ENCODE assay signal across 10 cellular contexts in genomic region chr17:29112780-29113295, GRCh38.
DNase-seq lines count a peak whose midpoint lies in the region; ATAC-seq and TF ChIP-seq lines count a peak whose summit lies in the region.
"Had no signal": no experiment of that assay in that cellular context is flagged by ENCODE, and none has a peak within 500 bp of the region (broad histone marks: within the 10 kb centered on the region; RNA-seq: fewer than 3 reads in every experiment).

No MANE protein-coding gene starts in this region.

- TF ChIP-seq CTCF in activated B cell treated with CpG ODN at 0.5 μM for 24 hours (IDR thresholded peaks at IDR 0.05), result no peak
- TF ChIP-seq CTCF in heart right ventricle (IDR thresholded peaks at IDR 0.05), result no peak

- peaks cover 7% of the 10 kb centered on the region for H3K4me1 Mint-ChIP-seq in activated B cell treated with CpG ODN at 0.5 μM for 24 hours

- peaks cover 26 to 60% (median 41%) of the 10 kb centered on the region in 9 donors for H3K4me1 ChIP-seq in heart right ventricle

- peak; percentile 39 for DNase-seq in NCI-H1436 (lab: John Stamatoyannopoulos, UW)
- DNase-seq in NCI-H1436 treated with DMSO at 0.1 percent for 48 hours (lab: John Stamatoyannopoulos, UW), result no peak
- DNase-seq in activated B cell treated with CpG ODN at 0.5 μM for 24 hours, result no peak
- DNase-seq in heart right ventricle, result peak; percentile 52 to 61
- DNase-seq in amniotic stem cell (lab: John Stamatoyannopoulos, UW), result no peak
- DNase-seq: NCI-H1417 treated with DMSO at 0.1 percent for 48 hours, retina had no signal

- no peaks in the 10 kb centered on the region for H3K27me3 Mint-ChIP-seq in activated B cell treated with CpG ODN at 0.5 μM for 24 hours

- H3K36me3 Mint-ChIP-seq in activated B cell treated with CpG ODN at 0.5 μM for 24 hours (ENCODE audit: low read depth), result peaks cover 62% of the 10 kb centered on the region

- H3K27ac ChIP-seq in heart right ventricle, result peak overlapping the region in 9 of 10 donors; percentile 4 to 78 (median 49)
- peak overlapping the region; percentile 23 for H3K27ac ChIP-seq in temporal lobe (ENCODE audit: low read depth, low read length)

- no peaks in the 10 kb centered on the region for H3K27me3 ChIP-seq in heart right ventricle

- no peak overlapping the region for H3K4me3 ChIP-seq in heart right ventricle

- intact Hi-C loops in activated B cell treated with CpG ODN at 0.5 μM for 24 hours (cut with micrococcal nuclease), result no loop called here
- intact Hi-C loops in heart right ventricle (cut with DNase I), result loop anchor here in 5 of 10 donors (1.0 to 10.0 kb wide), 4 partner anchors 146 to 388 kb away; partner anchors contain the start of genes NEK8 (in 3 of the 5) and TLCD1 (in 3 of the 5)

- POLR2A ChIA-PET in activated B cell treated with CpG ODN at 0.5 μM for 24 hours (lab: Charles Lee), result interaction anchor here (1.3 to 1.4 kb wide), 2 partner anchors 147 to 387 kb away, joined by 5 to 8 read pairs; partner anchors contain the start of gene TLCD1

- WGBS in heart right ventricle, 2 donors, result 28 to 32% methylated on average over 11 of the region's 11 CpGs

- CTCF ChIA-PET in activated B cell treated with CpG ODN at 0.5 μM for 24 hours (lab: Charles Lee), result interaction anchor here (1.2 to 6.6 kb wide), 4 partner anchors 24 to 148 kb away, joined by 3 to 136 read pairs (median 4); no protein-coding TSS in a partner anchor

- H3K9me3 ChIP-seq in heart right ventricle, result no peaks in the 10 kb centered on the region

- no peak overlapping the region for H3K4me3 Mint-ChIP-seq in activated B cell treated with CpG ODN at 0.5 μM for 24 hours

- H3K9me3 Mint-ChIP-seq in activated B cell treated with CpG ODN at 0.5 μM for 24 hours, result no peaks in the 10 kb centered on the region

- H3K36me3 ChIP-seq in heart right ventricle, result peaks cover 0 to 93% (median 60%) of the 10 kb centered on the region in 9 donors

- peak overlapping the region; percentile 24 for H3K27ac Mint-ChIP-seq in activated B cell treated with CpG ODN at 0.5 μM for 24 hours

- ATAC-seq in activated B cell treated with CpG ODN at 0.5 μM for 24 hours (ENCODE audit: low read depth), result no peak
- peak in 5 of 8 donors; percentile 15 to 51 (median 47) for ATAC-seq in heart right ventricle
- ATAC-seq in HG02623 (IDR thresholded peaks at IDR 0.05; ENCODE audit: unreplicated experiment), result no peak
- ATAC-seq in GM19023 (IDR thresholded peaks at IDR 0.05; ENCODE audit: unreplicated experiment), result no peak

Comparison
In these comparisons a context has a peak if more than half of its experiments do, and no peak if none do; other contexts are left out.
1. DNase-seq: peak in NCI-H1436 (single experiment) and heart right ventricle (2 of 2); none in NCI-H1436 treated with DMSO at 0.1 percent for 48 hours (single experiment), activated B cell treated with CpG ODN at 0.5 μM for 24 hours (single experiment) and amniotic stem cell (single experiment).
2. ATAC-seq: peak in heart right ventricle (5 of 8); none in activated B cell treated with CpG ODN at 0.5 μM for 24 hours (single experiment), HG02623 (single experiment) and GM19023 (single experiment).